2 cellular contexts compared by ENCODE assay signal in the genomic region with DNA sequence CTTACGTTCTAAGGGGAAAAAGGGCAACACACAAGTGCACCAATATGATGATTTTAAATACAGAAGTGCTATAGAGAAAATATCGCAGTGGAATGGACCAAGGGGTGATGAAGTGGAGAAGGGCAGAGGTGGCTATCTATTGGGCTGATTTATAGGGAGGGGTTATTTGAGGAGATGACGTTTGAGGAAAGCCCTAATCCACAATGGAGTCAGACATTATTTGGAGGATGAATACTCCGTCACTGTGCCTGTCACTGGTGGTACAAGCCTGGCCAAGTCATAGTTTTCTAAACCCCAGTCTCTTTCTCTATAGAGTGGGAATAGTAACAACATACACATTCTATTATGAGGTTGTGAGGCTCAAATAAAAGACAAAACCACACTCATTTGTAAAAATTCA.
TF ChIP-seq lines count a peak whose summit lies in the region.

No MANE protein-coding gene starts in this region.

TF ChIP-seq in IMR-90, 13 proteins besides CTCF, POLR2A, EP300 and RAD21:
- TF ChIP-seq BHLHE40 (IDR thresholded peaks at IDR 0.05; ENCODE audit: low read depth, low read length) (no peak), MAZ (IDR thresholded peaks at IDR 0.05; ENCODE audit: borderline replicate concordance, low read depth, low read length) (no peak), RCOR1 (IDR thresholded peaks at IDR 0.05; ENCODE audit: insufficient replicate concordance, low read length) (no peak), CHD1 (IDR thresholded peaks at IDR 0.05; ENCODE audit: low read depth, low read length) (no peak), FOS (IDR thresholded peaks at IDR 0.05; ENCODE audit: low read depth, low read length) (no peak)
TF ChIP-seq in IMR-90: peak in this region for 0.

TF ChIP-seq in SK-N-SH, 30 proteins besides CTCF, POLR2A, EP300 and RAD21:
- TF ChIP-seq SIN3A (IDR thresholded peaks at IDR 0.05; ENCODE audit: borderline replicate concordance, low read depth, low read length) (no peak), FOXM1 (IDR thresholded peaks at IDR 0.05; ENCODE audit: low read depth) (no peak), GATA2 (CRISPR knock-in tag; IDR thresholded peaks at IDR 0.05) (no peak), ELF1 (IDR thresholded peaks at IDR 0.05) (no peak), TEAD4 (IDR thresholded peaks at IDR 0.05; ENCODE audit: borderline replicate concordance, insufficient read depth) (no peak), MXI1 (IDR thresholded peaks at IDR 0.05; ENCODE audit: low read depth, low read length) (no peak), GABPA (IDR thresholded peaks at IDR 0.05; ENCODE audit: low read depth) (no peak), FOXJ3 (CRISPR knock-in tag; IDR thresholded peaks at IDR 0.05) (no peak), RFX5 (IDR thresholded peaks at IDR 0.05; ENCODE audit: low read length) (no peak), SMC3 (IDR thresholded peaks at IDR 0.05; ENCODE audit: low read depth, low read length) (no peak), JUND (IDR thresholded peaks at IDR 0.05) (no peak), RCOR1 (IDR thresholded peaks at IDR 0.05; ENCODE audit: low read length) (no peak), MEF2A (IDR thresholded peaks at IDR 0.05; ENCODE audit: borderline replicate concordance, low read depth) (no peak), NRF1 (IDR thresholded peaks at IDR 0.05; ENCODE audit: low read depth, low read length) (no peak), YY1 (IDR thresholded peaks at IDR 0.05; ENCODE audit: low read depth) (no peak)
- TF ChIP-seq, protein P1, sequence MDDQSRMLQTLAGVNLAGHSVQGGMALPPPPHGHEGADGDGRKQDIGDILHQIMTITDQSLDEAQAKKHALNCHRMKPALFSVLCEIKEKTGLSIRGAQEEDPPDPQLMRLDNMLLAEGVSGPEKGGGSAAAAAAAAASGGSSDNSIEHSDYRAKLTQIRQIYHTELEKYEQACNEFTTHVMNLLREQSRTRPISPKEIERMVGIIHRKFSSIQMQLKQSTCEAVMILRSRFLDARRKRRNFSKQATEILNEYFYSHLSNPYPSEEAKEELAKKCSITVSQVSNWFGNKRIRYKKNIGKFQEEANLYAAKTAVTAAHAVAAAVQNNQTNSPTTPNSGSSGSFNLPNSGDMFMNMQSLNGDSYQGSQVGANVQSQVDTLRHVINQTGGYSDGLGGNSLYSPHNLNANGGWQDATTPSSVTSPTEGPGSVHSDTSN (IDR thresholded peaks at IDR 0.05) = no peak
- TF ChIP-seq, protein P2, sequence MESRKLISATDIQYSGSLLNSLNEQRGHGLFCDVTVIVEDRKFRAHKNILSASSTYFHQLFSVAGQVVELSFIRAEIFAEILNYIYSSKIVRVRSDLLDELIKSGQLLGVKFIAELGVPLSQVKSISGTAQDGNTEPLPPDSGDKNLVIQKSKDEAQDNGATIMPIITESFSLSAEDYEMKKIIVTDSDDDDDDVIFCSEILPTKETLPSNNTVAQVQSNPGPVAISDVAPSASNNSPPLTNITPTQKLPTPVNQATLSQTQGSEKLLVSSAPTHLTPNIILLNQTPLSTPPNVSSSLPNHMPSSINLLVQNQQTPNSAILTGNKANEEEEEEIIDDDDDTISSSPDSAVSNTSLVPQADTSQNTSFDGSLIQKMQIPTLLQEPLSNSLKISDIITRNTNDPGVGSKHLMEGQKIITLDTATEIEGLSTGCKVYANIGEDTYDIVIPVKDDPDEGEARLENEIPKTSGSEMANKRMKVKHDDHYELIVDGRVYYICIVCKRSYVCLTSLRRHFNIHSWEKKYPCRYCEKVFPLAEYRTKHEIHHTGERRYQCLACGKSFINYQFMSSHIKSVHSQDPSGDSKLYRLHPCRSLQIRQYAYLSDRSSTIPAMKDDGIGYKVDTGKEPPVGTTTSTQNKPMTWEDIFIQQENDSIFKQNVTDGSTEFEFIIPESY (IDR thresholded peaks at IDR 0.05; ENCODE audit: borderline replicate concordance, low read depth) = no peak
- TF ChIP-seq, protein P3, sequence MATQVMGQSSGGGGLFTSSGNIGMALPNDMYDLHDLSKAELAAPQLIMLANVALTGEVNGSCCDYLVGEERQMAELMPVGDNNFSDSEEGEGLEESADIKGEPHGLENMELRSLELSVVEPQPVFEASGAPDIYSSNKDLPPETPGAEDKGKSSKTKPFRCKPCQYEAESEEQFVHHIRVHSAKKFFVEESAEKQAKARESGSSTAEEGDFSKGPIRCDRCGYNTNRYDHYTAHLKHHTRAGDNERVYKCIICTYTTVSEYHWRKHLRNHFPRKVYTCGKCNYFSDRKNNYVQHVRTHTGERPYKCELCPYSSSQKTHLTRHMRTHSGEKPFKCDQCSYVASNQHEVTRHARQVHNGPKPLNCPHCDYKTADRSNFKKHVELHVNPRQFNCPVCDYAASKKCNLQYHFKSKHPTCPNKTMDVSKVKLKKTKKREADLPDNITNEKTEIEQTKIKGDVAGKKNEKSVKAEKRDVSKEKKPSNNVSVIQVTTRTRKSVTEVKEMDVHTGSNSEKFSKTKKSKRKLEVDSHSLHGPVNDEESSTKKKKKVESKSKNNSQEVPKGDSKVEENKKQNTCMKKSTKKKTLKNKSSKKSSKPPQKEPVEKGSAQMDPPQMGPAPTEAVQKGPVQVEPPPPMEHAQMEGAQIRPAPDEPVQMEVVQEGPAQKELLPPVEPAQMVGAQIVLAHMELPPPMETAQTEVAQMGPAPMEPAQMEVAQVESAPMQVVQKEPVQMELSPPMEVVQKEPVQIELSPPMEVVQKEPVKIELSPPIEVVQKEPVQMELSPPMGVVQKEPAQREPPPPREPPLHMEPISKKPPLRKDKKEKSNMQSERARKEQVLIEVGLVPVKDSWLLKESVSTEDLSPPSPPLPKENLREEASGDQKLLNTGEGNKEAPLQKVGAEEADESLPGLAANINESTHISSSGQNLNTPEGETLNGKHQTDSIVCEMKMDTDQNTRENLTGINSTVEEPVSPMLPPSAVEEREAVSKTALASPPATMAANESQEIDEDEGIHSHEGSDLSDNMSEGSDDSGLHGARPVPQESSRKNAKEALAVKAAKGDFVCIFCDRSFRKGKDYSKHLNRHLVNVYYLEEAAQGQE (IDR thresholded peaks at IDR 0.05; ENCODE audit: low read depth, low read length) = no peak
- TF ChIP-seq, protein P4, sequence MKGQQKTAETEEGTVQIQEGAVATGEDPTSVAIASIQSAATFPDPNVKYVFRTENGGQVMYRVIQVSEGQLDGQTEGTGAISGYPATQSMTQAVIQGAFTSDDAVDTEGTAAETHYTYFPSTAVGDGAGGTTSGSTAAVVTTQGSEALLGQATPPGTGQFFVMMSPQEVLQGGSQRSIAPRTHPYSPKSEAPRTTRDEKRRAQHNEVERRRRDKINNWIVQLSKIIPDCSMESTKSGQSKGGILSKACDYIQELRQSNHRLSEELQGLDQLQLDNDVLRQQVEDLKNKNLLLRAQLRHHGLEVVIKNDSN (IDR thresholded peaks at IDR 0.05; ENCODE audit: borderline replicate concordance, low read depth) = no peak
- TF ChIP-seq, protein P5, sequence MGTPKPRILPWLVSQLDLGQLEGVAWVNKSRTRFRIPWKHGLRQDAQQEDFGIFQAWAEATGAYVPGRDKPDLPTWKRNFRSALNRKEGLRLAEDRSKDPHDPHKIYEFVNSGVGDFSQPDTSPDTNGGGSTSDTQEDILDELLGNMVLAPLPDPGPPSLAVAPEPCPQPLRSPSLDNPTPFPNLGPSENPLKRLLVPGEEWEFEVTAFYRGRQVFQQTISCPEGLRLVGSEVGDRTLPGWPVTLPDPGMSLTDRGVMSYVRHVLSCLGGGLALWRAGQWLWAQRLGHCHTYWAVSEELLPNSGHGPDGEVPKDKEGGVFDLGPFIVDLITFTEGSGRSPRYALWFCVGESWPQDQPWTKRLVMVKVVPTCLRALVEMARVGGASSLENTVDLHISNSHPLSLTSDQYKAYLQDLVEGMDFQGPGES (IDR thresholded peaks at IDR 0.05; ENCODE audit: low read depth, low read length) = no peak
